ENCODE assay signal across 1 cellular context in the genomic region with DNA sequence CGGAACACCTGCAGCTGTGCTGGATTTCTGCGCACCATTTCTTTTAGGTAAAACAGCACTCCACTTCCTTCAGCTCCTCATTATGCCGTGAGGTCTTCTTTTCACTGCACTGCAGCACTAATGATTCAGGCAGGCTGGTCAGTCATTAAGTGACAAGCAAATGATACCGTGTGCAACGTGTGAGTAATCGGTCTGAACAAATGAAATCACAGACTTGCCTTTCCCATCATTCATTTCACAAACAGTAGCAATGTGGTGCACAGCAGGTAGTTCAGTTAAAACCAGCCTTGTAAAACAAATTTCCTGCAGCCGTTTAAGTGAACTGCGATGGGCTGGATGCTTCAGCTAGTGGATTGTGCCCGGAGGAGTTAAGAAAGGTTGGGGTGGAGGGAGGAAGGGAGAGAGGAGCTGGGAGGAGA.
TF ChIP-seq lines count a peak whose summit lies in the region.

No MANE protein-coding gene starts in this region.

TF ChIP-seq in H1, 55 proteins besides CTCF, POLR2A, EP300 and RAD21 (continued from another document):
- TF ChIP-seq FOSL1 (IDR thresholded peaks at IDR 0.05; ENCODE audit: insufficient read depth, low read depth, low read length) (no peak), BRCA1 (IDR thresholded peaks at IDR 0.05; ENCODE audit: low read depth, low read length) (no peak), TAF7 (optimal IDR thresholded peaks at IDR 0.05; ENCODE audit: borderline replicate concordance, low read depth, low read length) (no peak), MAFK (IDR thresholded peaks at IDR 0.05; ENCODE audit: low read depth, low read length) (no peak), SP4 (IDR thresholded peaks at IDR 0.05; ENCODE audit: low read length) (no peak), CBX5 (IDR thresholded peaks at IDR 0.05; ENCODE audit: low read depth, low read length) (no peak), NRF1 (IDR thresholded peaks at IDR 0.05; ENCODE audit: low read depth, low read length) (no peak), SUZ12 (IDR thresholded peaks at IDR 0.05; ENCODE audit: low read length) (no peak)
- TF ChIP-seq, protein P1, sequence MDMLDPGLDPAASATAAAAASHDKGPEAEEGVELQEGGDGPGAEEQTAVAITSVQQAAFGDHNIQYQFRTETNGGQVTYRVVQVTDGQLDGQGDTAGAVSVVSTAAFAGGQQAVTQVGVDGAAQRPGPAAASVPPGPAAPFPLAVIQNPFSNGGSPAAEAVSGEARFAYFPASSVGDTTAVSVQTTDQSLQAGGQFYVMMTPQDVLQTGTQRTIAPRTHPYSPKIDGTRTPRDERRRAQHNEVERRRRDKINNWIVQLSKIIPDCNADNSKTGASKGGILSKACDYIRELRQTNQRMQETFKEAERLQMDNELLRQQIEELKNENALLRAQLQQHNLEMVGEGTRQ (IDR thresholded peaks at IDR 0.05; ENCODE audit: low read length), result no peak
TF ChIP-seq in H1: peak in this region for 0.
